Comparison of ENCODE assay signal across 17 cellular contexts in genomic region chr19:55687281-55688172, GRCh38. TPM values are rescaled to one million over a fixed set of nuclear protein-coding genes. Genes with fewer than 3 reads are reported as not detected.
DNase-seq lines count a peak whose midpoint lies in the region; ATAC-seq and TF ChIP-seq lines count a peak whose summit lies in the region.
"Had no signal": no experiment of that assay in that cellular context is flagged by ENCODE, and none has a peak within 500 bp of the region (broad histone marks: within the 10 kb centered on the region; RNA-seq: fewer than 3 reads in every experiment).

No MANE protein-coding gene starts in this region.

- intact Hi-C loops in CD14-positive monocyte (cut with micrococcal nuclease) = no loop called here
- intact Hi-C loops in left colon (cut with DNase I, micrococcal nuclease) = no loop called here
- intact Hi-C loops in body of pancreas (cut with DNase I) = no loop called here

- no peak for TF ChIP-seq CTCF in CD14-positive monocyte (IDR thresholded peaks at IDR 0.05)
- no peak for TF ChIP-seq CTCF in osteoblast (IDR thresholded peaks at IDR 0.05; ENCODE audit: extremely low read depth, low read depth, low read length)
- no peak for TF ChIP-seq CTCF in body of pancreas (IDR thresholded peaks at IDR 0.05)

- H2AFZ ChIP-seq in osteoblast (ENCODE audit: low read length) = no peak overlapping the region

- H3K9me3 Mint-ChIP-seq in CD14-positive monocyte = no peaks in the 10 kb centered on the region
- H3K9me3 Mint-ChIP-seq: activated CD4-positive, alpha-beta memory T cell treated with anti-CD3 and anti-CD28 coated beads for 36 hours; activated naive CD8-positive, alpha-beta T cell treated with anti-CD3 and anti-CD28 coated beads, Interleukin-2, amount 10 ng/mL, durations not matched to agents 7 days and 5 days; activated T-cell treated with anti-CD3 and anti-CD28 coated beads, Interleukin-2, amount 50 U/mL, for 72 hours had no signal

- no peak overlapping the region for H3K4me3 ChIP-seq in osteoblast (ENCODE audit: insufficient read depth, low read length)
- no peak overlapping the region for H3K4me3 ChIP-seq in body of pancreas

- H3K4me1 Mint-ChIP-seq in CD14-positive monocyte = peaks cover 2% of the 10 kb centered on the region
- H3K4me1 Mint-ChIP-seq in T-helper 17 cell = peaks cover 5% of the 10 kb centered on the region
- H3K4me1 Mint-ChIP-seq: activated naive CD8-positive, alpha-beta T cell treated with anti-CD3 and anti-CD28 coated beads, Interleukin-2, amount 10 ng/mL, durations not matched to agents 7 days and 5 days had no signal

- H3K36me3 ChIP-seq in osteoblast (ENCODE audit: insufficient read depth, low read length) = peaks cover 14% of the 10 kb centered on the region
- H3K36me3 ChIP-seq in body of pancreas (replicated peaks in 1 of 2; ENCODE audit: insufficient read depth in 1 of 2, low read depth in 2 of 2) = peaks cover 22 to 40% of the 10 kb centered on the region in 2 donors

- DNase-seq in CD14-positive monocyte (ENCODE audit: low spot score) (no peak), T-helper 17 cell (no peak), left colon (peak; percentile 75 to 88), osteoblast (ENCODE audit: insufficient read length, low spot score, missing footprints) (peak; percentile 80), body of pancreas (no peak), UCSD-AML1 (lab: John Stamatoyannopoulos, UW; ENCODE audit: unreplicated experiment) (no peak)
- no peak for DNase-seq in stimulated activated CD4-positive, alpha-beta T cell treated with anti-CD3 and anti-CD28 coated beads, Interleukin-4, amount 100 ng/mL, for 4 hours
- DNase-seq: activated CD4-positive, alpha-beta memory T cell treated with anti-CD3 and anti-CD28 coated beads for 36 hours; activated naive CD8-positive, alpha-beta T cell treated with anti-CD3 and anti-CD28 coated beads, Interleukin-2, amount 10 ng/mL, durations not matched to agents 7 days and 5 days; activated T-cell treated with anti-CD3 and anti-CD28 coated beads, Interleukin-2, amount 50 U/mL, for 72 hours; brain microvascular endothelial cell; COR-L47; IMR-90; MM.1S; NCI-H446; stimulated activated naive CD8-positive, alpha-beta T cell treated with anti-CD3 and anti-CD28 coated beads, Interleukin-15, Interleukin-2, amounts not matched to agents 100 U/mL and 50 U/mL, for 24 hours; SW 1271 had no signal

- WGBS in body of pancreas, 2 donors = 73 to 87% methylated on average over 9 to 22 of the region's 22 CpGs

- no peak overlapping the region for H3K27ac ChIP-seq in osteoblast (ENCODE audit: low read depth, low read length)
- H3K27ac ChIP-seq in body of pancreas = no peak overlapping the region
- H3K27ac ChIP-seq: brain microvascular endothelial cell had no signal

- H4K20me1 ChIP-seq in osteoblast (ENCODE audit: insufficient read depth, low read length) = peaks cover 54% of the 10 kb centered on the region

- H3K4me3 Mint-ChIP-seq in CD14-positive monocyte (no peak overlapping the region), T-helper 17 cell (no peak overlapping the region)
- H3K4me3 Mint-ChIP-seq: activated CD4-positive, alpha-beta memory T cell treated with anti-CD3 and anti-CD28 coated beads for 36 hours; activated naive CD8-positive, alpha-beta T cell treated with anti-CD3 and anti-CD28 coated beads, Interleukin-2, amount 10 ng/mL, durations not matched to agents 7 days and 5 days; activated T-cell treated with anti-CD3 and anti-CD28 coated beads, Interleukin-2, amount 50 U/mL, for 72 hours had no signal

- no peaks in the 10 kb centered on the region for H3K9me3 ChIP-seq in T-helper 17 cell (ENCODE audit: control insufficient read depth, low read length, poor library complexity, severe bottlenecking)
- H3K9me3 ChIP-seq in osteoblast (ENCODE audit: low read depth, low read length) = no peaks in the 10 kb centered on the region
- no peaks in the 10 kb centered on the region for H3K9me3 ChIP-seq in body of pancreas

- H3K27me3 ChIP-seq in osteoblast (ENCODE audit: insufficient read depth, low read length) (no peaks in the 10 kb centered on the region), body of pancreas (no peaks in the 10 kb centered on the region)
- H3K27me3 ChIP-seq: brain microvascular endothelial cell had no signal

- H3K79me2 ChIP-seq in osteoblast (ENCODE audit: insufficient read depth, low read length) = peaks cover 61% of the 10 kb centered on the region

- no peak for ATAC-seq in T-helper 17 cell
- ATAC-seq in left colon = peak; percentile 33
- ATAC-seq in body of pancreas = no peak
- ATAC-seq: activated T-cell treated with anti-CD3 and anti-CD28 coated beads, Interleukin-2, amount 50 U/mL, for 72 hours; stimulated activated naive CD8-positive, alpha-beta T cell treated with anti-CD3 and anti-CD28 coated beads, Interleukin-15, Interleukin-2, amounts not matched to agents 100 U/mL and 50 U/mL, for 24 hours had no signal

- no peak overlapping the region for H3K4me2 ChIP-seq in osteoblast (ENCODE audit: insufficient read depth, low read length)

- H3K36me3 Mint-ChIP-seq in CD14-positive monocyte (peaks cover 66 to 95% of the 10 kb centered on the region in 2 donors), T-helper 17 cell (ENCODE audit: low read depth) (peaks cover 3% of the 10 kb centered on the region)

- no peaks in the 10 kb centered on the region for H3K27me3 Mint-ChIP-seq in CD14-positive monocyte (ENCODE audit: low read depth in 3 of 3)
- no peaks in the 10 kb centered on the region for H3K27me3 Mint-ChIP-seq in T-helper 17 cell
- H3K27me3 Mint-ChIP-seq: activated CD4-positive, alpha-beta memory T cell treated with anti-CD3 and anti-CD28 coated beads for 36 hours; activated naive CD8-positive, alpha-beta T cell treated with anti-CD3 and anti-CD28 coated beads, Interleukin-2, amount 10 ng/mL, durations not matched to agents 7 days and 5 days had no signal

- TF ChIP-seq POLR2A in body of pancreas (IDR thresholded peaks at IDR 0.05) = no peak

- H3K27ac Mint-ChIP-seq in CD14-positive monocyte = peak overlapping the region in 4 of 7 donors; percentile 46 to 60 (median 50)
- H3K27ac Mint-ChIP-seq in T-helper 17 cell = peak overlapping the region; percentile 79
- H3K27ac Mint-ChIP-seq: activated CD4-positive, alpha-beta memory T cell treated with anti-CD3 and anti-CD28 coated beads for 36 hours; activated naive CD8-positive, alpha-beta T cell treated with anti-CD3 and anti-CD28 coated beads, Interleukin-2, amount 10 ng/mL, durations not matched to agents 7 days and 5 days had no signal

- H3K4me1 ChIP-seq in osteoblast (ENCODE audit: insufficient read depth, low read length) = no peaks in the 10 kb centered on the region
- H3K4me1 ChIP-seq in body of pancreas = peaks cover 47% of the 10 kb centered on the region

RNA-seq across cellular contexts. Expression of gene EPN1, which starts 12.5 kb away (rescaled TPM):
- polyA plus RNA-seq in CD14-positive monocyte = 10 to 100 TPM; 18.7 to 19.2 TPM
- total RNA-seq in T-helper 17 cell (10 to 100 TPM; 42.5 to 44.1 TPM), left colon (100 to 1,000 TPM; 235 to 239 TPM), osteoblast (25.0 and 31.5 TPM in 2 replicates), body of pancreas (10 to 100 TPM; 52.1 to 52.4 TPM)

RNA-seq across cellular contexts. Expression of gene U2AF2, which starts 32.7 kb away (rescaled TPM):
- polyA plus RNA-seq in CD14-positive monocyte = 1 to 10 TPM; 5.3 to 5.4 TPM
- 100 to 1,000 TPM; 248 to 258 TPM for total RNA-seq in T-helper 17 cell
- total RNA-seq in left colon = 100 to 1,000 TPM; 142 to 167 TPM
- total RNA-seq in osteoblast = 64.5 and 70.2 TPM in 2 replicates
- total RNA-seq in body of pancreas = 100 to 1,000 TPM in 1 of 2 donors, 10 to 100 TPM in 1; 53.4 to 106 TPM

RNA-seq across cellular contexts. Expression of gene CCDC106, which starts 39.5 kb away (rescaled TPM):
- 1 to 10 TPM in 1 of 2 donors, under 1 TPM in 1; 0.74 to 1.2 TPM for polyA plus RNA-seq in CD14-positive monocyte
- total RNA-seq in T-helper 17 cell (1 to 10 TPM; 1.1 to 1.6 TPM), left colon (1 to 10 TPM; 6.2 to 6.7 TPM), osteoblast (10.5 and 13.3 TPM in 2 replicates), body of pancreas (10 to 100 TPM in 1 of 2 donors, 1 to 10 TPM in 1; 5.9 to 15.0 TPM)

RNA-seq across cellular contexts. Expression of gene ZNF581, which starts 44.1 kb away (rescaled TPM):
- polyA plus RNA-seq in CD14-positive monocyte = 10 to 100 TPM; 29.4 to 31.6 TPM
- 10 to 100 TPM; 24.7 to 26.3 TPM for total RNA-seq in T-helper 17 cell
- total RNA-seq in left colon = 10 to 100 TPM; 15.2 to 18.7 TPM
- 25.7 and 28.6 TPM in 2 replicates for total RNA-seq in osteoblast
- total RNA-seq in body of pancreas = 10 to 100 TPM; 16.8 to 20.2 TPM

RNA-seq across cellular contexts. Expression of gene ZNF580, which starts 46.7 kb away (rescaled TPM):
- polyA plus RNA-seq in CD14-positive monocyte = 10 to 100 TPM in 1 of 2 donors, 1 to 10 TPM in 1; 9.7 to 10.7 TPM
- total RNA-seq in T-helper 17 cell = 10 to 100 TPM; 40.3 to 41.8 TPM
- total RNA-seq in left colon = 10 to 100 TPM; 22.5 to 23.3 TPM
- total RNA-seq in osteoblast = 6.5 and 8.3 TPM in 2 replicates
- 10 to 100 TPM; 29.7 to 36.1 TPM for total RNA-seq in body of pancreas

Comparison
In these comparisons a context has a peak if more than half of its experiments do, and no peak if none do; other contexts are left out.
1. DNase-seq: peak in left colon (2 of 2) and osteoblast (single experiment); none in CD14-positive monocyte (single experiment), T-helper 17 cell (0 of 3), stimulated activated CD4-positive, alpha-beta T cell treated with anti-CD3 and anti-CD28 coated beads, Interleukin-4, amount 100 ng/mL, for 4 hours (0 of 2), body of pancreas (0 of 4) and UCSD-AML1 (single experiment).